Comparison of ENCODE assay signal across 8 cellular contexts in genomic region chr19:53333466-53334449, GRCh38. TPM values are rescaled to one million over a fixed set of nuclear protein-coding genes. Genes with fewer than 3 reads are reported as not detected.
DNase-seq lines count a peak whose midpoint lies in the region; ATAC-seq and TF ChIP-seq lines count a peak whose summit lies in the region.

Gene ZNF845 (plus strand): TSS chr19:53333749. CDS start chr19:53341308, 7,559 bp downstream.

- no peak for TF ChIP-seq CTCF in OCI-LY7 (conservative IDR thresholded peaks at IDR 0.05; ENCODE audit: low read length)

- H2AFZ ChIP-seq in OCI-LY7 (ENCODE audit: low read length) = peak within 1 kb of the TSS; percentile 94

- peak within 1 kb of the TSS; percentile 87 for H3K4me2 ChIP-seq in OCI-LY7 (ENCODE audit: low read length)

- H3K27ac ChIP-seq in OCI-LY7 (ENCODE audit: low read depth, low read length, poor library complexity, severe bottlenecking) = peak within 1 kb of the TSS; percentile 31
- H3K27ac ChIP-seq in esophagus (ENCODE audit: low read depth in 2 of 2, low read length in 1 of 2) = peak within 1 kb of the TSS; percentile 69 to 88
- peak within 1 kb of the TSS; percentile 75 for H3K27ac ChIP-seq in muscle layer of colon (ENCODE audit: low read depth, low read length)

- CTCF ChIA-PET in OCI-LY7 (lab: Charles Lee; ENCODE audit: unreplicated experiment) = no interaction called here

- no peaks in the 10 kb centered on the region for H3K27me3 ChIP-seq in esophagus (ENCODE audit: control insufficient read depth in 1 of 2, insufficient read depth in 2 of 2, low read length in 2 of 2)
- no peaks in the 10 kb centered on the region for H3K27me3 ChIP-seq in muscle layer of colon (ENCODE audit: control insufficient read depth in 1 of 2, insufficient read depth in 2 of 2, low read length in 2 of 2)

- H3K4me1 ChIP-seq in OCI-LY7 (ENCODE audit: insufficient read depth, low read length, poor library complexity, severe bottlenecking) (peaks cover 5% of the 10 kb centered on the region), esophagus (ENCODE audit: control insufficient read depth in 2 of 2, insufficient read depth in 2 of 2, low read length in 1 of 2) (peaks cover 0 to 3% of the 10 kb centered on the region in 2 donors), muscle layer of colon (ENCODE audit: insufficient read depth, low read length) (no peaks in the 10 kb centered on the region)

- H3K36me3 ChIP-seq in OCI-LY7 (ENCODE audit: insufficient read depth, low read length) (peaks cover 13% of the 10 kb centered on the region), esophagus (ENCODE audit: control insufficient read depth in 2 of 2, insufficient read depth in 2 of 2, low read length in 1 of 2) (peaks cover 0 to 8% of the 10 kb centered on the region in 2 donors), muscle layer of colon (ENCODE audit: insufficient read depth, low read length) (no peaks in the 10 kb centered on the region)

- H3K4me3 ChIP-seq in OCI-LY7 (ENCODE audit: low read depth, low read length, poor library complexity, severe bottlenecking) (peak within 1 kb of the TSS; percentile 92), esophagus (ENCODE audit: low read depth in 1 of 2, low read length in 2 of 2) (peak within 1 kb of the TSS; percentile 70 to 97), muscle layer of colon (ENCODE audit: low read depth in 1 of 2, low read length in 2 of 2) (peak within 1 kb of the TSS; percentile 71 to 85)

- DNase-seq in DMS 273 (lab: John Stamatoyannopoulos, UW; ENCODE audit: unreplicated experiment) (peak; percentile 96), HuH-7 (ENCODE audit: low spot score) (peak; percentile 65), OCI-LY7 (ENCODE audit: low spot score) (peak; percentile 91), activated T-cell treated with anti-CD3 and anti-CD28 coated beads for 48 hours (ENCODE audit: low read depth) (peak; percentile 95)
- peak; percentile 94 to 97 for DNase-seq in stimulated activated CD8-positive, alpha-beta memory T cell treated with anti-CD3 and anti-CD28 coated beads, Interleukin-7, amount 100 ng/mL, for 1 hour (ENCODE audit: low read depth in 2 of 2)

- TSS peak; percentile 90 for BruUV-seq in OCI-LY7 (replicated peaks; lab: Mats Ljungman, UMichigan)

- intact Hi-C loops in OCI-LY7 (cut with micrococcal nuclease; ENCODE audit: unreplicated experiment) = loop anchor here (10.0 kb wide), 1 partner anchor 139 kb away; the partner anchor contains the start of gene ZNF665

- no peaks in the 10 kb centered on the region for H3K9me2 ChIP-seq in OCI-LY7 (ENCODE audit: insufficient read depth, low read length)

- H4K20me1 ChIP-seq in OCI-LY7 (ENCODE audit: insufficient read depth, low read length) = no peaks in the 10 kb centered on the region

- peaks cover 19% of the 10 kb centered on the region; the same call in 1 of the 2 replicates for H3K79me2 ChIP-seq in OCI-LY7 (ENCODE audit: insufficient read depth, low read depth, low read length)

- H3K9me3 ChIP-seq in OCI-LY7 (ENCODE audit: low read length) (no peaks in the 10 kb centered on the region), esophagus (ENCODE audit: control insufficient read depth in 2 of 2, insufficient read depth in 1 of 2, low read depth in 1 of 2, low read length in 1 of 2) (peaks cover 0 to 10% of the 10 kb centered on the region in 2 donors), muscle layer of colon (ENCODE audit: low read length) (no peaks in the 10 kb centered on the region)

- peak within 1 kb of the TSS; percentile 77 for H3K9ac ChIP-seq in muscle layer of colon (ENCODE audit: low read length)

- POLR2A ChIA-PET in OCI-LY7 (lab: Charles Lee) = no interaction called here

- ATAC-seq in GM21447 (IDR thresholded peaks at IDR 0.05; ENCODE audit: unreplicated experiment) = peak; percentile 94

- 0% methylated on average over 60 to 61 of the region's 61 CpGs for WGBS in esophagus, 2 donors

RNA-seq across cellular contexts. Expression of gene ZNF845, which starts in this region (rescaled TPM):
- 7.2 and 7.7 TPM in 2 replicates for total RNA-seq in OCI-LY7 (2014; rRNA removed; shearing (Covaris generic))
- 6.8 and 8.0 TPM in 2 replicates for total RNA-seq in OCI-LY7 (2022)
- polyA plus RNA-seq in esophagus = 1 to 10 TPM; 1.7 to 2.2 TPM

Comparison
In these comparisons a context has a peak if more than half of its experiments do, and no peak if none do; other contexts are left out.
1. Peak in every context shown above with its lines: DNase-seq, ATAC-seq, H3K4me3 ChIP-seq and H3K27ac ChIP-seq.